ENCODE assay signal across 14 cellular contexts in genomic region chr11:62536301-62536957, GRCh38. TPM values are rescaled to one million over a fixed set of nuclear protein-coding genes. Genes with fewer than 3 reads are reported as not detected.
A peak's percentile ranks its signal among the peaks of the same experiment; 100 is the strongest.
DNase-seq lines count a peak whose midpoint lies in the region; ATAC-seq and TF ChIP-seq lines count a peak whose summit lies in the region.
"Had no signal": no experiment of that assay in that cellular context is flagged by ENCODE, and none has a peak within 500 bp of the region (broad histone marks: within the 10 kb centered on the region; RNA-seq: fewer than 3 reads in every experiment).

No MANE protein-coding gene starts in this region.

- no peak for ATAC-seq in gastroesophageal sphincter
- no peak for ATAC-seq in stimulated activated effector memory CD8-positive, alpha-beta T cell treated with anti-CD3 and anti-CD28 coated beads, Interleukin-12 subunit alpha, Interleukin-12 subunit beta, amount 100 ng/mL, for 72 hours
- ATAC-seq: CD8-positive, alpha-beta T cell had no signal

- TF ChIP-seq EP300 in gastroesophageal sphincter (IDR thresholded peaks at IDR 0.05): no peak

- no peaks in the 10 kb centered on the region for H3K9me3 ChIP-seq in gastroesophageal sphincter

- H3K27me3 Mint-ChIP-seq in nephron progenitor cell (ENCODE audit: low read depth, poor library complexity): peaks cover 11% of the 10 kb centered on the region

- H3K36me3 Mint-ChIP-seq in stimulated activated effector memory CD8-positive, alpha-beta T cell treated with anti-CD3 and anti-CD28 coated beads, Interleukin-12 subunit alpha, Interleukin-12 subunit beta, amount 100 ng/mL, for 72 hours: peaks cover 77% of the 10 kb centered on the region
- H3K36me3 Mint-ChIP-seq in nephron progenitor cell (ENCODE audit: low read depth): peaks cover 34% of the 10 kb centered on the region

- TF ChIP-seq CTCF in gastroesophageal sphincter (IDR thresholded peaks at IDR 0.05) (no peak), nephron progenitor cell (IDR thresholded peaks at IDR 0.05) (no peak)

- H3K4me3 ChIP-seq in gastroesophageal sphincter: peak overlapping the region in 1 of 2 donors; percentile 17

- peaks cover 63% of the 10 kb centered on the region for H3K4me1 Mint-ChIP-seq in stimulated activated effector memory CD8-positive, alpha-beta T cell treated with anti-CD3 and anti-CD28 coated beads, Interleukin-12 subunit alpha, Interleukin-12 subunit beta, amount 100 ng/mL, for 72 hours
- H3K4me1 Mint-ChIP-seq in nephron progenitor cell: peaks cover 49% of the 10 kb centered on the region

- peak overlapping the region; percentile 93 for H3K27ac Mint-ChIP-seq in stimulated activated effector memory CD8-positive, alpha-beta T cell treated with anti-CD3 and anti-CD28 coated beads, Interleukin-12 subunit alpha, Interleukin-12 subunit beta, amount 100 ng/mL, for 72 hours
- no peak overlapping the region for H3K27ac Mint-ChIP-seq in nephron progenitor cell
- H3K27ac Mint-ChIP-seq: CD8-positive, alpha-beta T cell had no signal

- intact Hi-C loops in posterior vena cava (cut with DNase I): no loop called here

- 22 to 45% methylated on average over 11 to 16 of the region's 21 CpGs for WGBS in gastroesophageal sphincter (ENCODE audit: low coverage in 1 of 2), 2 donors

- DNase-seq in DMS79 treated with DMSO at 0.1 percent for 48 hours (lab: John Stamatoyannopoulos, UW) (peak; percentile 88), NCI-H2029 treated with DMSO at 0.1 percent for 48 hours (lab: John Stamatoyannopoulos, UW) (peak; percentile 29), nephron progenitor cell (no peak), posterior vena cava (ENCODE audit: low spot score) (no peak), UCSD-AML1 (lab: John Stamatoyannopoulos, UW; ENCODE audit: unreplicated experiment) (no peak), RPMI8226 (no peak)
- DNase-seq in stimulated activated effector memory CD8-positive, alpha-beta T cell treated with anti-CD3 and anti-CD28 coated beads, Interleukin-12 subunit alpha, Interleukin-12 subunit beta, amount 100 ng/mL, for 72 hours (ENCODE audit: low spot score in 2 of 2): no peak
- DNase-seq: anterior cingulate cortex; CD8-positive, alpha-beta T cell; H9; retina; stimulated activated CD4-positive, alpha-beta T cell treated with anti-CD3 and anti-CD28 coated beads, Interleukin-4, amount 100 ng/mL, for 24 hours; stimulated activated naive CD4-positive, alpha-beta T cell treated with Interleukin-2 at 50 U/mL for 16 hours had no signal

- no peaks in the 10 kb centered on the region for H3K27me3 ChIP-seq in gastroesophageal sphincter

- H3K27ac ChIP-seq in gastroesophageal sphincter: peak overlapping the region in 3 of 4 donors; percentile 75 to 99 (median 94)

- peaks cover 0 to 60% of the 10 kb centered on the region in 2 donors for H3K36me3 ChIP-seq in gastroesophageal sphincter

- no peak for TF ChIP-seq POLR2A in gastroesophageal sphincter (IDR thresholded peaks at IDR 0.05)

- H3K4me1 ChIP-seq in gastroesophageal sphincter: peaks cover 0 to 99% (median 55%) of the 10 kb centered on the region in 3 donors

- no peaks in the 10 kb centered on the region for H3K9me3 Mint-ChIP-seq in stimulated activated effector memory CD8-positive, alpha-beta T cell treated with anti-CD3 and anti-CD28 coated beads, Interleukin-12 subunit alpha, Interleukin-12 subunit beta, amount 100 ng/mL, for 72 hours
- no peaks in the 10 kb centered on the region for H3K9me3 Mint-ChIP-seq in nephron progenitor cell
- H3K9me3 Mint-ChIP-seq: CD8-positive, alpha-beta T cell had no signal

- no peak overlapping the region for H3K4me3 Mint-ChIP-seq in stimulated activated effector memory CD8-positive, alpha-beta T cell treated with anti-CD3 and anti-CD28 coated beads, Interleukin-12 subunit alpha, Interleukin-12 subunit beta, amount 100 ng/mL, for 72 hours
- H3K4me3 Mint-ChIP-seq in nephron progenitor cell: no peak overlapping the region
- H3K4me3 Mint-ChIP-seq: CD8-positive, alpha-beta T cell; H9 had no signal

RNA-seq across cellular contexts. Expression of gene AHNAK, which starts 10.2 kb away (rescaled TPM):
- total RNA-seq in gastroesophageal sphincter: 1,000 to 10,000 TPM; 1,348 to 2,181 (median 1,745) TPM
- total RNA-seq in posterior vena cava: 100 to 1,000 TPM; 938 to 955 TPM

RNA-seq across cellular contexts. Expression of gene EEF1G, which starts 37.3 kb away (rescaled TPM):
- total RNA-seq in gastroesophageal sphincter (1,000 to 10,000 TPM; 1,070 to 1,712 (median 1,374) TPM), posterior vena cava (100 to 1,000 TPM; 706 to 749 TPM)

RNA-seq across cellular contexts. Expression of gene TUT1, which starts 54.9 kb away (rescaled TPM):
- total RNA-seq in gastroesophageal sphincter: 1 to 10 TPM; 3.8 to 9.6 (median 7.6) TPM
- total RNA-seq in posterior vena cava: 10 to 100 TPM; 10.7 to 14.1 TPM

Comparison
In these comparisons a context has a peak if more than half of its experiments do, and no peak if none do; other contexts are left out.
1. DNase-seq: peak in DMS79 treated with DMSO at 0.1 percent for 48 hours (single experiment) and NCI-H2029 treated with DMSO at 0.1 percent for 48 hours (single experiment); none in stimulated activated effector memory CD8-positive, alpha-beta T cell treated with anti-CD3 and anti-CD28 coated beads, Interleukin-12 subunit alpha, Interleukin-12 subunit beta, amount 100 ng/mL, for 72 hours (0 of 2), nephron progenitor cell (single experiment), posterior vena cava (single experiment), UCSD-AML1 (single experiment) and RPMI8226 (single experiment).